ENCODE assay signal across 17 cellular contexts in genomic region chr1:2601721-2602303, GRCh38. TPM values are rescaled to one million over a fixed set of nuclear protein-coding genes. Genes with fewer than 3 reads are reported as not detected.
DNase-seq lines count a peak whose midpoint lies in the region; ATAC-seq, FAIRE-seq and TF ChIP-seq lines count a peak whose summit lies in the region.
"Had no signal": no experiment of that assay in that cellular context is flagged by ENCODE, and none has a peak within 500 bp of the region (broad histone marks: within the 10 kb centered on the region; RNA-seq: fewer than 3 reads in every experiment).

No MANE protein-coding gene starts in this region.

- H3K9ac ChIP-seq in endodermal cell (ENCODE audit: extremely low read depth, low read length, poor library complexity, severe bottlenecking) (no peak overlapping the region), neural progenitor cell (no peak overlapping the region)
- H3K9ac ChIP-seq: GM23248 had no signal

- H3K27me3 ChIP-seq in heart right ventricle (peaks cover 0 to 39% (median 9%) of the 10 kb centered on the region in 7 donors), endodermal cell (ENCODE audit: control insufficient read depth, insufficient read depth, low read length, poor library complexity, severe bottlenecking) (no peaks in the 10 kb centered on the region), neural progenitor cell (peaks cover 18% of the 10 kb centered on the region), small intestine (ENCODE audit: control insufficient read depth in 2 of 2, insufficient read depth in 2 of 2, low read length in 2 of 2) (no peaks in the 10 kb centered on the region)
- H3K27me3 ChIP-seq: BE2C had no signal

- 86% methylated on average over 18 of the region's 18 CpGs for WGBS in heart right ventricle, 2 donors
- WGBS in endodermal cell (ENCODE audit: insufficient coverage in 1 of 2, insufficient read length in 1 of 2), 2 experiments: 82 to 88% methylated on average over 13 to 18 of the region's 18 CpGs
- 83 to 90% (median 87%) methylated on average over 18 of the region's 18 CpGs for WGBS in small intestine, 3 donors

- TF ChIP-seq CTCF in heart right ventricle (IDR thresholded peaks at IDR 0.05) (no peak), endodermal cell (conservative IDR thresholded peaks at IDR 0.05) (no peak), neural progenitor cell (IDR thresholded peaks at IDR 0.05) (no peak), type B pancreatic cell (conservative IDR thresholded peaks at IDR 0.05) (no peak)

- H3K4me3 ChIP-seq in heart right ventricle (no peak overlapping the region), endodermal cell (ENCODE audit: low read length) (no peak overlapping the region), neural progenitor cell (no peak overlapping the region), small intestine (ENCODE audit: low read depth in 1 of 2, low read length in 2 of 2) (no peak overlapping the region)
- H3K4me3 ChIP-seq: A549, GM12878, GM23248 had no signal

- peaks cover 7% of the 10 kb centered on the region for H3K9me3 Mint-ChIP-seq in endodermal cell
- H3K9me3 Mint-ChIP-seq in neural progenitor cell: peaks cover 3% of the 10 kb centered on the region
- peaks cover 4% of the 10 kb centered on the region for H3K9me3 Mint-ChIP-seq in type B pancreatic cell
- peaks cover 0 to 1% of the 10 kb centered on the region in 2 donors for H3K9me3 Mint-ChIP-seq in activated T-cell treated with anti-CD3 and anti-CD28 coated beads, Interleukin-2, amount 50 U/mL, for 72 hours

- H2AFZ ChIP-seq in neural progenitor cell (replicated peaks): no peak overlapping the region
- H2AFZ ChIP-seq: GM23248 had no signal

- ATAC-seq in Right ventricle myocardium superior (ENCODE audit: poor library complexity) (no peak), heart right ventricle (no peak)
- no peak for ATAC-seq in activated T-cell treated with anti-CD3 and anti-CD28 coated beads, Interleukin-2, amount 50 U/mL, for 72 hours (replicated peaks in 1 of 2)
- ATAC-seq: A549, GM12878, HCT116 had no signal

- no peaks in the 10 kb centered on the region for H3K36me3 Mint-ChIP-seq in endodermal cell (ENCODE audit: low read depth)
- H3K36me3 Mint-ChIP-seq in neural progenitor cell: no peaks in the 10 kb centered on the region
- H3K36me3 Mint-ChIP-seq in type B pancreatic cell: no peaks in the 10 kb centered on the region
- no peaks in the 10 kb centered on the region for H3K36me3 Mint-ChIP-seq in activated T-cell treated with anti-CD3 and anti-CD28 coated beads, Interleukin-2, amount 50 U/mL, for 72 hours (ENCODE audit: insufficient read depth in 2 of 2)
- H3K36me3 Mint-ChIP-seq: CD4-positive, alpha-beta memory T cell had no signal

- intact Hi-C loops in Right ventricle myocardium superior (cut with DNase I): no loop called here
- intact Hi-C loops in heart right ventricle (cut with DNase I): no loop called here

- H3K9me3 ChIP-seq in heart right ventricle (peaks cover 0 to 36% (median 9%) of the 10 kb centered on the region in 11 donors), endodermal cell (ENCODE audit: control insufficient read depth, low read length) (no peaks in the 10 kb centered on the region), neural progenitor cell (ENCODE audit: low read depth) (no peaks in the 10 kb centered on the region), small intestine (ENCODE audit: control insufficient read depth, low read depth) (no peaks in the 10 kb centered on the region)
- H3K9me3 ChIP-seq: A549, BE2C had no signal

- H3K27ac Mint-ChIP-seq in endodermal cell: no peak overlapping the region
- peak overlapping the region; percentile 38 for H3K27ac Mint-ChIP-seq in neural progenitor cell
- no peak overlapping the region for H3K27ac Mint-ChIP-seq in type B pancreatic cell
- no peak overlapping the region for H3K27ac Mint-ChIP-seq in activated T-cell treated with anti-CD3 and anti-CD28 coated beads, Interleukin-2, amount 50 U/mL, for 72 hours

- H3K4me3 Mint-ChIP-seq in endodermal cell: no peak overlapping the region
- H3K4me3 Mint-ChIP-seq in neural progenitor cell: no peak overlapping the region
- no peak overlapping the region for H3K4me3 Mint-ChIP-seq in type B pancreatic cell
- no peak overlapping the region for H3K4me3 Mint-ChIP-seq in activated T-cell treated with anti-CD3 and anti-CD28 coated beads, Interleukin-2, amount 50 U/mL, for 72 hours
- H3K4me3 Mint-ChIP-seq: CD4-positive, alpha-beta memory T cell had no signal

- H3K4me1 Mint-ChIP-seq in endodermal cell (peaks cover 2% of the 10 kb centered on the region), neural progenitor cell (peaks cover 12% of the 10 kb centered on the region), type B pancreatic cell (ENCODE audit: unreplicated experiment) (no peaks in the 10 kb centered on the region)
- H3K4me1 Mint-ChIP-seq in activated T-cell treated with anti-CD3 and anti-CD28 coated beads, Interleukin-2, amount 50 U/mL, for 72 hours (ENCODE audit: low read depth): no peaks in the 10 kb centered on the region
- H3K4me1 Mint-ChIP-seq: CD4-positive, alpha-beta memory T cell had no signal

- H3K79me2 ChIP-seq in neural progenitor cell (ENCODE audit: low read depth): no peaks in the 10 kb centered on the region

- no peak overlapping the region for H3K4me2 ChIP-seq in neural progenitor cell
- H3K4me2 ChIP-seq: A549 had no signal

- H3K36me3 ChIP-seq in heart right ventricle (no peaks in the 10 kb centered on the region), endodermal cell (ENCODE audit: control insufficient read depth, insufficient read depth, low read length) (no peaks in the 10 kb centered on the region), neural progenitor cell (no peaks in the 10 kb centered on the region), small intestine (ENCODE audit: control insufficient read depth in 2 of 2, insufficient read depth in 2 of 2, low read length in 2 of 2) (no peaks in the 10 kb centered on the region)
- H3K36me3 ChIP-seq: BE2C had no signal

- H3K27ac ChIP-seq in heart right ventricle (no peak overlapping the region), endodermal cell (ENCODE audit: low read depth, low read length) (no peak overlapping the region), neural progenitor cell (no peak overlapping the region), small intestine (ENCODE audit: low read depth in 1 of 2, low read length in 1 of 2) (no peak overlapping the region)
- H3K27ac ChIP-seq: A549, C4-2B, GM23248 had no signal

- H3K4me1 ChIP-seq in heart right ventricle (peaks cover 0 to 6% (median 0%) of the 10 kb centered on the region in 9 donors), endodermal cell (ENCODE audit: control insufficient read depth, insufficient read depth, low read length) (no peaks in the 10 kb centered on the region), neural progenitor cell (no peaks in the 10 kb centered on the region), small intestine (ENCODE audit: control insufficient read depth in 2 of 2, insufficient read depth in 1 of 2, low read depth in 1 of 2, low read length in 1 of 2) (no peaks in the 10 kb centered on the region)
- H3K4me1 ChIP-seq: A549, BE2C had no signal

- DNase-seq in Right ventricle myocardium superior (peak; percentile 30), heart right ventricle (no peak), endodermal cell (peak; percentile 32), neural progenitor cell (ENCODE audit: low spot score) (no peak), type B pancreatic cell (ENCODE audit: extremely low spot score, unreplicated experiment) (peak; percentile 60), small intestine (no peak)
- no peak for DNase-seq in activated T-cell treated with anti-CD3 and anti-CD28 coated beads, Interleukin-2, amount 50 U/mL, for 72 hours
- DNase-seq: BE2C; CD4-positive, alpha-beta memory T cell; DMS79; GM23248 had no signal

- H4K20me1 ChIP-seq in neural progenitor cell (ENCODE audit: low read depth): no peaks in the 10 kb centered on the region

- no peaks in the 10 kb centered on the region for H3F3A ChIP-seq in neural progenitor cell (ENCODE audit: low read depth)

- H3K27me3 Mint-ChIP-seq in endodermal cell (ENCODE audit: insufficient read depth) (peaks cover 2% of the 10 kb centered on the region), neural progenitor cell (ENCODE audit: insufficient read depth, low read depth) (peaks cover 5% of the 10 kb centered on the region), type B pancreatic cell (peaks cover 21% of the 10 kb centered on the region)
- no peaks in the 10 kb centered on the region for H3K27me3 Mint-ChIP-seq in activated T-cell treated with anti-CD3 and anti-CD28 coated beads, Interleukin-2, amount 50 U/mL, for 72 hours (ENCODE audit: low read depth)

- no peak for FAIRE-seq in small intestine (lab: Jason Lieb, UNC)
- FAIRE-seq: A549, GM12878, GM18507, H54 had no signal

RNA-seq across cellular contexts. Expression of gene PRXL2B, which starts 15.2 kb away (rescaled TPM):
- 9.8 TPM for total RNA-seq in Right ventricle myocardium superior
- total RNA-seq in heart right ventricle: 10 to 100 TPM in 1 of 10 donors, 1 to 10 TPM in 9; 3.7 to 10.3 (median 5.3) TPM
- polyA plus RNA-seq in heart right ventricle: 10 to 100 TPM in 1 of 2 donors, 1 to 10 TPM in 1; 6.8 to 12.0 TPM
- 10 to 100 TPM; 33.4 to 34.4 TPM for total RNA-seq in endodermal cell
- polyA plus RNA-seq in endodermal cell (2013, experiment 1 of 2): 33.4 TPM
- polyA plus RNA-seq in endodermal cell (2013, experiment 2 of 2): 29.0 TPM
- total RNA-seq in neural progenitor cell (ENCODE audit: low replicate concordance): 10.0 and 29.6 TPM in 2 replicates
- total RNA-seq in type B pancreatic cell (ENCODE audit: low replicate concordance): 33.7 and 40.3 TPM in 2 replicates
- 10 to 100 TPM; 34.8 to 39.2 TPM for total RNA-seq in activated T-cell treated with anti-CD3 and anti-CD28 coated beads, Interleukin-2, amount 50 U/mL, for 72 hours
- 10 to 100 TPM; 28.9 to 48.1 (median 46.3) TPM for polyA plus RNA-seq in small intestine

RNA-seq across cellular contexts. Expression of gene MMEL1, which starts 31.0 kb away (rescaled TPM):
- 0.48 TPM for total RNA-seq in Right ventricle myocardium superior
- total RNA-seq in heart right ventricle: under 1 TPM in 3 of 10 donors, not detected in 7; 0.17 to 0.77 (median 0.67) TPM
- polyA plus RNA-seq in heart right ventricle: 1 to 10 TPM in 1 of 2 donors, under 1 TPM in 1; 0.46 to 3.9 TPM
- under 1 TPM in 1 of 2 donors, not detected in 1; 0.42 TPM for total RNA-seq in endodermal cell
- polyA plus RNA-seq in endodermal cell (2013, experiment 1 of 2): 3.1 TPM
- 0.79 TPM for polyA plus RNA-seq in endodermal cell (2013, experiment 2 of 2)
- 0.19 and 0.31 TPM in 2 replicates for total RNA-seq in neural progenitor cell (ENCODE audit: low replicate concordance)
- total RNA-seq in type B pancreatic cell (ENCODE audit: low replicate concordance): 1.1 TPM in 1 of 2 replicates, not detected in the other
- 1 to 10 TPM; 1.5 to 1.9 TPM for total RNA-seq in activated T-cell treated with anti-CD3 and anti-CD28 coated beads, Interleukin-2, amount 50 U/mL, for 72 hours
- polyA plus RNA-seq in small intestine: 10 to 100 TPM in 2 of 3 donors, 1 to 10 TPM in 1; 7.6 to 35.4 (median 22.6) TPM
- total RNA-seq: GM12878, GM23248 had no signal
- polyA plus RNA-seq: A549, GM23248 had no signal

RNA-seq across cellular contexts. Expression of gene TNFRSF14, which starts 45.6 kb away (rescaled TPM):
- total RNA-seq in Right ventricle myocardium superior (16.0 TPM), heart right ventricle (10 to 100 TPM in 7 of 10 donors, 1 to 10 TPM in 3; 7.5 to 43.8 (median 13.0) TPM), endodermal cell (under 1 TPM; 0.29 to 0.46 TPM), neural progenitor cell (ENCODE audit: low replicate concordance) (0.65 TPM in 1 of 2 replicates, not detected in the other), type B pancreatic cell (ENCODE audit: low replicate concordance) (4.2 and 8.5 TPM in 2 replicates)
- polyA plus RNA-seq in heart right ventricle (10 to 100 TPM; 19.3 to 59.6 TPM), small intestine (100 to 1,000 TPM; 164 to 398 (median 333) TPM)
- 1.1 TPM for polyA plus RNA-seq in endodermal cell (2013, experiment 1 of 2)
- polyA plus RNA-seq in endodermal cell (2013, experiment 2 of 2): 0.95 TPM
- total RNA-seq in activated T-cell treated with anti-CD3 and anti-CD28 coated beads, Interleukin-2, amount 50 U/mL, for 72 hours: 100 to 1,000 TPM; 141 to 175 TPM

Comparison
In these comparisons a context has a peak if more than half of its experiments do, and no peak if none do; other contexts are left out.
1. DNase-seq: peak in Right ventricle myocardium superior (single experiment), endodermal cell (single experiment) and type B pancreatic cell (single experiment); none in heart right ventricle (0 of 2), neural progenitor cell (single experiment), activated T-cell treated with anti-CD3 and anti-CD28 coated beads, Interleukin-2, amount 50 U/mL, for 72 hours (0 of 2) and small intestine (single experiment).